1 cellular context compared by ENCODE assay signal in genomic region chr9:18776836-18777820, GRCh38.
TF ChIP-seq lines count a peak whose summit lies in the region.

No MANE protein-coding gene starts in this region.

TF ChIP-seq in SK-N-SH treated with all-trans-retinoic acid at 6 μM for 48 hours, 23 proteins besides CTCF, POLR2A, EP300 and RAD21 (continued from another document):
- no peak for TF ChIP-seq CREB5 (CRISPR knock-in tag; IDR thresholded peaks at IDR 0.05; ENCODE audit: low read depth)
- TF ChIP-seq ZNF70 (CRISPR knock-in tag; IDR thresholded peaks at IDR 0.05), result no peak
- TF ChIP-seq CSDC2 (CRISPR knock-in tag; IDR thresholded peaks at IDR 0.05), result no peak
- no peak for TF ChIP-seq POU6F1 (CRISPR knock-in tag; IDR thresholded peaks at IDR 0.05; ENCODE audit: borderline replicate concordance, low read depth)
